In genomic region chr4:6763330-6763851, GRCh38 we compare ENCODE assay signal across 15 cellular contexts. TPM values are rescaled to one million over a fixed set of nuclear protein-coding genes. Genes with fewer than 3 reads are reported as not detected.
DNase-seq lines count a peak whose midpoint lies in the region; ATAC-seq, FAIRE-seq and TF ChIP-seq lines count a peak whose summit lies in the region.
"Had no signal": no experiment of that assay in that cellular context is flagged by ENCODE, and none has a peak within 500 bp of the region (broad histone marks: within the 10 kb centered on the region; RNA-seq: fewer than 3 reads in every experiment).

No MANE protein-coding gene starts in this region.

- H4K20me1 ChIP-seq in HCT116 (ENCODE audit: insufficient read depth) = no peaks in the 10 kb centered on the region
- no peaks in the 10 kb centered on the region for H4K20me1 ChIP-seq in PC-3 (ENCODE audit: low read length)
- H4K20me1 ChIP-seq in H1 (replicated peaks in 1 of 2; ENCODE audit: control insufficient read depth in 1 of 2, insufficient read depth in 2 of 2, low read length in 2 of 2) = no peaks in the 10 kb centered on the region

- no peaks in the 10 kb centered on the region for H3K9me2 ChIP-seq in HCT116 (ENCODE audit: insufficient read depth)
- no peaks in the 10 kb centered on the region for H3K9me2 ChIP-seq in PC-3 (replicated peaks; ENCODE audit: low read length)

- CTCF ChIA-PET in HCT116 (lab: Charles Lee) (no interaction called here), PC-3 (lab: Charles Lee) (interaction anchor here (0.6 kb wide), 1 partner anchor 430 kb away, joined by 5 read pairs; no protein-coding TSS in a partner anchor), H1 (lab: Charles Lee; ENCODE audit: partially characterized antibody) (interaction anchor here (2.3 kb wide), 1 partner anchor 110 kb away, joined by 12 read pairs; no protein-coding TSS in a partner anchor)

- no peak overlapping the region; the same call in 1 of the 2 replicates for H3K4me2 ChIP-seq in HCT116 (ENCODE audit: low read length)
- H3K4me2 ChIP-seq in PC-3 (ENCODE audit: low read length) = peak overlapping the region; percentile 75
- H3K4me2 ChIP-seq in H1 (ENCODE audit: insufficient read depth in 1 of 2, low read depth in 2 of 2, low read length in 2 of 2) = no peak overlapping the region

- POLR2A ChIA-PET in HCT116 (lab: Charles Lee) (no interaction called here), PC-3 (lab: Charles Lee; ENCODE audit: unreplicated experiment) (no interaction called here), H1 (lab: Charles Lee; ENCODE audit: partially characterized antibody) (no interaction called here)

- H3K27me3 ChIP-seq in HCT116 (ENCODE audit: insufficient read depth, low read length) (no peaks in the 10 kb centered on the region), PC-3 (ENCODE audit: low read length) (no peaks in the 10 kb centered on the region), H1 (replicated peaks in 1 of 4; ENCODE audit: control insufficient read depth in 3 of 4, extremely low read depth in 1 of 4, insufficient read depth in 3 of 4, low read length in 3 of 4) (no peaks in the 10 kb centered on the region)

- H3K4me1 ChIP-seq in HCT116 (ENCODE audit: control insufficient read depth in 1 of 2, insufficient read depth in 2 of 2, low read length in 2 of 2) = peaks cover 11 to 24% of the 10 kb centered on the region in 2 experiments
- peaks cover 28% of the 10 kb centered on the region for H3K4me1 ChIP-seq in PC-3 (ENCODE audit: insufficient read depth, low read length)
- peaks cover 0 to 3% (median under 1%) of the 10 kb centered on the region in 4 experiments; a peak in 1 of 7 replicates for H3K4me1 ChIP-seq in H1 (replicated peaks in 1 of 4; ENCODE audit: control insufficient read depth in 3 of 4, insufficient read depth in 4 of 4, low read length in 3 of 4)

- H2BK12ac ChIP-seq in H1 (ENCODE audit: low read depth, low read length) = 0 out of 2 replicates have a peak overlapping the region, but pooled peaks have one; percentile 4

- H3K9me3 ChIP-seq in HCT116 (ENCODE audit: control insufficient read depth in 1 of 2, insufficient read depth in 1 of 2, low read depth in 1 of 2, low read length in 2 of 2) = no peaks in the 10 kb centered on the region
- no peaks in the 10 kb centered on the region for H3K9me3 ChIP-seq in PC-3 (ENCODE audit: low read length)
- no peaks in the 10 kb centered on the region for H3K9me3 ChIP-seq in H1 (ENCODE audit: insufficient read depth in 2 of 2, low read depth in 1 of 2, low read length in 1 of 2)

- no peak overlapping the region for H3K4me3 Mint-ChIP-seq in progenitor cell of endocrine pancreas (ENCODE audit: low read depth)
- H3K4me3 Mint-ChIP-seq: activated B cell treated with CpG ODN at 0.5 μM for 24 hours; memory B cell; stimulated activated naive CD8-positive, alpha-beta T cell treated with anti-CD3 and anti-CD28 coated beads, Interleukin-15, Interleukin-2, amounts not matched to agents 100 ng/mL and 50 ng/mL, for 24 hours had no signal

- WGBS in H1 (ENCODE audit: extremely low coverage in 1 of 2, insufficient coverage in 1 of 2, insufficient read length in 1 of 2, insufficient replicate concordance in 2 of 2, low coverage in 1 of 2, low lambda C conversion rate in 2 of 2, missing lambda C conversion rate in 1 of 2), 2 experiments = 87% methylated on average over 16 of the region's 16 CpGs; no CpG with 5 or more reads in 1 of the 2 experiments

- no peak for FAIRE-seq in H1 (lab: Jason Lieb, UNC)
- FAIRE-seq: GM19239 had no signal

- no peak overlapping the region for H2BK5ac ChIP-seq in H1 (ENCODE audit: low read depth, low read length)

- no peak overlapping the region for H4K5ac ChIP-seq in H1 (ENCODE audit: insufficient read length, low read depth, low read length)

- peaks cover 9% of the 10 kb centered on the region for H3K27me3 Mint-ChIP-seq in progenitor cell of endocrine pancreas
- H3K27me3 Mint-ChIP-seq: stimulated activated naive CD8-positive, alpha-beta T cell treated with anti-CD3 and anti-CD28 coated beads, Interleukin-15, Interleukin-2, amounts not matched to agents 100 ng/mL and 50 ng/mL, for 24 hours had no signal

- no peak overlapping the region for H2BK120ac ChIP-seq in H1 (replicated peaks; ENCODE audit: low read depth, low read length)

- H3F3A ChIP-seq in PC-3 (ENCODE audit: low read length, unreplicated experiment) = no peaks in the 10 kb centered on the region

- no peak overlapping the region for H2AK5ac ChIP-seq in H1 (ENCODE audit: low read depth, low read length)

- no peak overlapping the region for H3K14ac ChIP-seq in H1 (ENCODE audit: insufficient read length)

- DNase-seq in HCT116 (ENCODE audit: low read depth, low spot score) (no peak), PC-3 (peak; percentile 90), H1 (ENCODE audit: low read depth in 1 of 2, low spot score in 2 of 2) (no peak), progenitor cell of endocrine pancreas (ENCODE audit: low spot score, unreplicated experiment) (no peak), NOMO-1 treated with dmso at 0.1 percent for 144 hours (lab: John Stamatoyannopoulos, UW; ENCODE audit: unreplicated experiment) (no peak)
- DNase-seq: activated B cell treated with CpG ODN at 0.5 μM for 24 hours; activated T-cell treated with anti-CD3 and anti-CD28 coated beads, Interleukin-2, amount 50 U/mL, for 1 hour; aorta; COR-L47; stimulated activated CD4-positive, alpha-beta T cell treated with anti-CD3 and anti-CD28 coated beads, Interleukin-4, amount 100 ng/mL, for 1 hour had no signal

- H4K8ac ChIP-seq in H1 (ENCODE audit: extremely low read depth, insufficient read depth, low read length) = no peak overlapping the region

- H3K18ac ChIP-seq in H1 (ENCODE audit: extremely low read depth, low read length) = no peak overlapping the region

- TF ChIP-seq RAD21 in HCT116 (IDR thresholded peaks at IDR 0.05; ENCODE audit: low read depth) (peak; percentile 11; the same call in 1 of the 2 replicates), H1 (IDR thresholded peaks at IDR 0.05 in 1 of 2, conservative IDR thresholded peaks at IDR 0.05 in 1 of 2; ENCODE audit: low read depth in 2 of 2, low read length in 2 of 2) (peak in 1 of 2 experiments; percentile 7; a peak in 1 of 4 replicates)

- no peak overlapping the region for H3K4ac ChIP-seq in H1 (replicated peaks; ENCODE audit: insufficient read length, low read depth, low read length)

- intact Hi-C loops in HCT116 (cut with micrococcal nuclease) (no loop called here), PC-3 (cut with micrococcal nuclease) (loop anchor here (1.0 kb wide), 1 partner anchor 43 kb away; no protein-coding TSS in a partner anchor)

- H3K36me3 ChIP-seq in HCT116 (ENCODE audit: control insufficient read depth in 1 of 2, insufficient read depth in 2 of 2, low read length in 2 of 2) = no peaks in the 10 kb centered on the region
- H3K36me3 ChIP-seq in PC-3 (ENCODE audit: low read depth, low read length) = no peaks in the 10 kb centered on the region
- H3K36me3 ChIP-seq in H1 (ENCODE audit: control insufficient read depth in 2 of 4, insufficient read depth in 4 of 4, low read length in 3 of 4) = no peaks in the 10 kb centered on the region; a peak in 1 of 8 replicates

- BruUV-seq in HCT116 (replicated peaks; lab: Mats Ljungman, UMichigan) (no TSS peak), PC-3 (replicated peaks; lab: Mats Ljungman, UMichigan) (TSS peak; percentile 41)

- H3K27ac ChIP-seq in HCT116 (ENCODE audit: low read depth, low read length) (no peak overlapping the region), PC-3 (ENCODE audit: low read length) (peak overlapping the region; percentile 75), H1 (ENCODE audit: low read depth, low read length) (no peak overlapping the region)

- no peak overlapping the region for H3K23ac ChIP-seq in H1 (ENCODE audit: insufficient read length)

- H3K4me1 Mint-ChIP-seq in progenitor cell of endocrine pancreas (ENCODE audit: low read depth) = peaks cover 3% of the 10 kb centered on the region
- H3K4me1 Mint-ChIP-seq: activated B cell treated with CpG ODN at 0.5 μM for 24 hours, memory B cell had no signal

- no peaks in the 10 kb centered on the region for H3K9me3 Mint-ChIP-seq in progenitor cell of endocrine pancreas (ENCODE audit: low read depth)
- H3K9me3 Mint-ChIP-seq: activated B cell treated with CpG ODN at 0.5 μM for 24 hours; memory B cell; stimulated activated naive CD8-positive, alpha-beta T cell treated with anti-CD3 and anti-CD28 coated beads, Interleukin-15, Interleukin-2, amounts not matched to agents 100 ng/mL and 50 ng/mL, for 24 hours had no signal

- RAD21 ChIA-PET in HCT116 (lab: Charles Lee; ENCODE audit: low non-redundant PET in 1 of 2, low total read pairs in 2 of 2, uncharacterized antibody in 2 of 2, unreplicated experiment in 2 of 2) = no interaction called here

- no peak overlapping the region for H2BK20ac ChIP-seq in H1 (ENCODE audit: low read length)

- peak; percentile 49 for ATAC-seq in HCT116
- peak; percentile 76 for ATAC-seq in PC-3
- no peak for ATAC-seq in HG03280 (IDR thresholded peaks at IDR 0.05; ENCODE audit: unreplicated experiment)
- no peak for ATAC-seq in GM21360 (IDR thresholded peaks at IDR 0.05; ENCODE audit: unreplicated experiment)

- H3K23me2 ChIP-seq in H1 (ENCODE audit: low read depth, low read length) = no peaks in the 10 kb centered on the region

- TF ChIP-seq CTCF in HCT116 (IDR thresholded peaks at IDR 0.05 in 2 of 3, conservative IDR thresholded peaks at IDR 0.05 in 1 of 3; ENCODE audit: borderline replicate concordance in 1 of 3, insufficient read depth in 1 of 3, low read depth in 2 of 3, low read length in 2 of 3) (peak in 1 of 3 experiments; percentile 13; a peak in 2 of 6 replicates), PC-3 (conservative IDR thresholded peaks at IDR 0.05; ENCODE audit: low read depth, low read length) (peak; percentile 61), H1 (IDR thresholded peaks at IDR 0.05; ENCODE audit: control extremely low read depth in 1 of 3, insufficient read depth in 1 of 3, low read depth in 1 of 3, low read length in 3 of 3) (peak in 1 of 3 experiments; percentile 32; a peak in 1 of 4 replicates), progenitor cell of endocrine pancreas (IDR thresholded peaks at IDR 0.05; ENCODE audit: unreplicated experiment) (no peak)

- no peak overlapping the region for H3K56ac ChIP-seq in H1 (replicated peaks; ENCODE audit: insufficient read length, low read depth, low read length)

- no peak overlapping the region for H4K91ac ChIP-seq in H1 (replicated peaks; ENCODE audit: insufficient read length, low read length)

- no peak for TF ChIP-seq EP300 in H1 (IDR thresholded peaks at IDR 0.05; ENCODE audit: borderline replicate concordance in 1 of 2, low read depth in 2 of 2, low read length in 2 of 2)

- TF ChIP-seq POLR2A in HCT116 (IDR thresholded peaks at IDR 0.05; ENCODE audit: borderline replicate concordance, extremely low read depth, insufficient read depth, insufficient read length) (no peak), H1 (IDR thresholded peaks at IDR 0.05; ENCODE audit: control extremely low read depth in 1 of 2, low read depth in 2 of 2, low read length in 2 of 2) (no peak)

- no peaks in the 10 kb centered on the region for H3K79me1 ChIP-seq in H1 (ENCODE audit: low read depth, low read length)

- H2BK15ac ChIP-seq in H1 (ENCODE audit: low read length) = no peak overlapping the region

- peak overlapping the region; percentile 3 for H3K27ac Mint-ChIP-seq in progenitor cell of endocrine pancreas
- H3K27ac Mint-ChIP-seq: activated B cell treated with CpG ODN at 0.5 μM for 24 hours; memory B cell; stimulated activated naive CD8-positive, alpha-beta T cell treated with anti-CD3 and anti-CD28 coated beads, Interleukin-15, Interleukin-2, amounts not matched to agents 100 ng/mL and 50 ng/mL, for 24 hours had no signal

- no peaks in the 10 kb centered on the region for H3K36me3 Mint-ChIP-seq in progenitor cell of endocrine pancreas (ENCODE audit: insufficient read depth)
- H3K36me3 Mint-ChIP-seq: memory B cell had no signal

- H3K79me2 ChIP-seq in HCT116 (ENCODE audit: insufficient read depth, low read length) = no peaks in the 10 kb centered on the region
- H3K79me2 ChIP-seq in PC-3 (ENCODE audit: low read length) = no peaks in the 10 kb centered on the region
- H3K79me2 ChIP-seq in H1 (ENCODE audit: control insufficient read depth in 1 of 2, insufficient read depth in 2 of 2, low read length in 2 of 2) = no peaks in the 10 kb centered on the region

- no peak overlapping the region for H3K4me3 ChIP-seq in HCT116 (replicated peaks in 1 of 2; ENCODE audit: low read depth in 1 of 2, low read length in 2 of 2)
- H3K4me3 ChIP-seq in PC-3 (ENCODE audit: low read length) = peak overlapping the region; percentile 31; the same call in 1 of the 2 replicates
- no peak overlapping the region for H3K4me3 ChIP-seq in H1 (ENCODE audit: extremely low read depth in 1 of 4, insufficient read depth in 2 of 4, low read depth in 3 of 4, low read length in 4 of 4)

- H3K9ac ChIP-seq in HCT116 (ENCODE audit: low read length) = no peak overlapping the region
- peak overlapping the region; percentile 32; the same call in 1 of the 2 replicates for H3K9ac ChIP-seq in PC-3 (ENCODE audit: low read length)
- H3K9ac ChIP-seq in H1 (replicated peaks in 1 of 4; ENCODE audit: extremely low read depth in 1 of 4, low read depth in 3 of 4, low read length in 3 of 4) = no peak overlapping the region

- H2AFZ ChIP-seq in HCT116 (ENCODE audit: low read depth, low read length, poor library complexity, severe bottlenecking) (no peak overlapping the region), PC-3 (ENCODE audit: low read length) (peak overlapping the region; percentile 66), H1 (ENCODE audit: low read length) (no peak overlapping the region; the same call in 1 of the 2 replicates)

RNA-seq across cellular contexts. Expression of gene KIAA0232, which starts 19.1 kb away (rescaled TPM):
- total RNA-seq in HCT116 (2021; ENCODE audit: unreplicated experiment) = 18.1 TPM
- 5.3 and 6.5 TPM in 2 replicates for polyA plus RNA-seq in HCT116 (2012)
- total RNA-seq in PC-3 (2014; rRNA removed) = 5.5 and 5.6 TPM in 2 replicates
- total RNA-seq in H1 (2021; fragmentation: NEBNext Ultra II Directional; extraction: Animal tissue kit (Norgen Biotek cat#: 25700)) = 23.3 TPM in 2 replicates
- polyA plus RNA-seq in H1 (2011; rRNA removed) = 4.9 and 5.6 TPM in 2 replicates
- 7.7 TPM for polyA plus RNA-seq in H1 (2011; cell fraction: cytosol; rRNA removed)
- 11.0 TPM for polyA plus RNA-seq in H1 (2011; cell fraction: nucleus; rRNA removed)
- 7.9 to 13.1 TPM (median 9.8 TPM) in 4 replicates for polyA plus RNA-seq in H1 (2012, experiment 1 of 2)
- polyA plus RNA-seq in H1 (2012, experiment 2 of 2) = 0.59 TPM
- 10.3 TPM for polyA plus RNA-seq in H1 (2013, experiment 1 of 2)
- polyA plus RNA-seq in H1 (2013, experiment 2 of 2) = 9.6 TPM
- 33.9 and 51.7 TPM in 2 replicates for polyA minus RNA-seq in H1 (2011; rRNA and poly(A)+ RNA removed)
- 16.7 TPM for polyA minus RNA-seq in H1 (2011; cell fraction: cytosol; rRNA and poly(A)+ RNA removed)
- polyA minus RNA-seq in H1 (2011; cell fraction: nucleus; rRNA and poly(A)+ RNA removed) = 42.8 TPM
- 50.3 and 52.8 TPM in 2 replicates for total RNA-seq in progenitor cell of endocrine pancreas

RNA-seq across cellular contexts. Expression of gene BLOC1S4, which starts 47.4 kb away (rescaled TPM):
- total RNA-seq in HCT116 (2021; ENCODE audit: unreplicated experiment) (15.7 TPM), PC-3 (2014; rRNA removed) (14.0 and 19.9 TPM in 2 replicates), progenitor cell of endocrine pancreas (18.8 and 20.0 TPM in 2 replicates)
- polyA plus RNA-seq in HCT116 (2012) = 13.0 and 15.2 TPM in 2 replicates
- 19.1 and 20.5 TPM in 2 replicates for total RNA-seq in H1 (2021; fragmentation: NEBNext Ultra II Directional; extraction: Animal tissue kit (Norgen Biotek cat#: 25700))
- polyA plus RNA-seq in H1 (2011; rRNA removed) = 26.6 and 27.8 TPM in 2 replicates
- 29.7 TPM for polyA plus RNA-seq in H1 (2011; cell fraction: cytosol; rRNA removed)
- polyA plus RNA-seq in H1 (2011; cell fraction: nucleus; rRNA removed) = 12.4 TPM
- polyA plus RNA-seq in H1 (2012, experiment 1 of 2) = 13.3 to 16.7 TPM (median 16.1 TPM) in 4 replicates
- polyA plus RNA-seq in H1 (2012, experiment 2 of 2) = 17.3 TPM
- 16.3 TPM for polyA plus RNA-seq in H1 (2013, experiment 1 of 2)
- 15.6 TPM for polyA plus RNA-seq in H1 (2013, experiment 2 of 2)
- 4.3 and 5.2 TPM in 2 replicates for polyA minus RNA-seq in H1 (2011; rRNA and poly(A)+ RNA removed)
- 11.3 TPM for polyA minus RNA-seq in H1 (2011; cell fraction: cytosol; rRNA and poly(A)+ RNA removed)
- 9.9 TPM for polyA minus RNA-seq in H1 (2011; cell fraction: nucleus; rRNA and poly(A)+ RNA removed)

RNA-seq across cellular contexts. Expression of gene MRFAP1L1, which starts 53.7 kb away (rescaled TPM):
- total RNA-seq in HCT116 (2021; ENCODE audit: unreplicated experiment) (43.0 TPM), PC-3 (2014; rRNA removed) (50.5 and 57.6 TPM in 2 replicates), progenitor cell of endocrine pancreas (64.9 and 69.3 TPM in 2 replicates)
- polyA plus RNA-seq in HCT116 (2012) = 31.9 and 39.3 TPM in 2 replicates
- total RNA-seq in H1 (2021; fragmentation: NEBNext Ultra II Directional; extraction: Animal tissue kit (Norgen Biotek cat#: 25700)) = 54.3 TPM in 2 replicates
- 21.3 and 26.8 TPM in 2 replicates for polyA plus RNA-seq in H1 (2011; rRNA removed)
- polyA plus RNA-seq in H1 (2011; cell fraction: cytosol; rRNA removed) = 74.6 TPM
- polyA plus RNA-seq in H1 (2011; cell fraction: nucleus; rRNA removed) = 16.7 TPM
- 53.6 to 74.9 TPM (median 57.3 TPM) in 4 replicates for polyA plus RNA-seq in H1 (2012, experiment 1 of 2)
- polyA plus RNA-seq in H1 (2012, experiment 2 of 2) = 9.4 TPM
- 38.8 TPM for polyA plus RNA-seq in H1 (2013, experiment 1 of 2)
- 41.0 TPM for polyA plus RNA-seq in H1 (2013, experiment 2 of 2)
- 9.8 and 12.3 TPM in 2 replicates for polyA minus RNA-seq in H1 (2011; rRNA and poly(A)+ RNA removed)
- 15.9 TPM for polyA minus RNA-seq in H1 (2011; cell fraction: cytosol; rRNA and poly(A)+ RNA removed)
- polyA minus RNA-seq in H1 (2011; cell fraction: nucleus; rRNA and poly(A)+ RNA removed) = 11.4 TPM

Comparison
In these comparisons a context has a peak if more than half of its experiments do, and no peak if none do; other contexts are left out.
1. ATAC-seq: peak in HCT116 (single experiment) and PC-3 (single experiment); none in HG03280 (single experiment) and GM21360 (single experiment).